In genomic region chr17:45948498-45948880, GRCh38 we compare ENCODE assay signal across 9 cellular contexts. TPM values are rescaled to one million over a fixed set of nuclear protein-coding genes. Genes with fewer than 3 reads are reported as not detected.
DNase-seq lines count a peak whose midpoint lies in the region; ATAC-seq and TF ChIP-seq lines count a peak whose summit lies in the region.
"Had no signal": no experiment of that assay in that cellular context is flagged by ENCODE, and none has a peak within 500 bp of the region (broad histone marks: within the 10 kb centered on the region; RNA-seq: fewer than 3 reads in every experiment).

No MANE protein-coding gene starts in this region.

- DNase-seq in ELR (ENCODE audit: low read depth) (peak; percentile 23), NCI-H226 (peak; percentile 59), esophagus muscularis mucosa (ENCODE audit: extremely low spot score) (no peak), psoas muscle (no peak), anterior cingulate cortex (lab: John Stamatoyannopoulos, UW) (no peak)
- DNase-seq in activated naive CD4-positive, alpha-beta T cell treated with anti-CD3 and anti-CD28 coated beads, Interleukin-2, amount 10 ng/mL, durations not matched to agents 7 days and 5 days: no peak

- H3K27ac Mint-ChIP-seq in activated naive CD4-positive, alpha-beta T cell treated with anti-CD3 and anti-CD28 coated beads, Interleukin-2, amount 10 ng/mL, durations not matched to agents 7 days and 5 days: no peak overlapping the region

- no peak overlapping the region for H3K4me3 Mint-ChIP-seq in activated naive CD4-positive, alpha-beta T cell treated with anti-CD3 and anti-CD28 coated beads, Interleukin-2, amount 10 ng/mL, durations not matched to agents 7 days and 5 days

- H3K36me3 ChIP-seq in esophagus muscularis mucosa: no peaks in the 10 kb centered on the region
- no peaks in the 10 kb centered on the region for H3K36me3 ChIP-seq in psoas muscle (ENCODE audit: insufficient read depth in 1 of 2, low read depth in 1 of 2)

- H3K4me1 ChIP-seq in esophagus muscularis mucosa: peaks cover 9 to 21% (median 14%) of the 10 kb centered on the region in 4 donors
- peaks cover 29% of the 10 kb centered on the region for H3K4me1 ChIP-seq in psoas muscle

- 79% methylated on average over 2 of the region's 2 CpGs for WGBS in esophagus muscularis mucosa
- 44 to 56% (median 48%) methylated on average over 2 of the region's 2 CpGs for WGBS in psoas muscle, 3 donors

- H3K9me3 Mint-ChIP-seq in activated naive CD4-positive, alpha-beta T cell treated with anti-CD3 and anti-CD28 coated beads, Interleukin-2, amount 10 ng/mL, durations not matched to agents 7 days and 5 days: no peaks in the 10 kb centered on the region

- H3K27me3 ChIP-seq in esophagus muscularis mucosa (peaks cover 0 to 30% (median 0%) of the 10 kb centered on the region in 4 donors), psoas muscle (ENCODE audit: insufficient read depth in 3 of 3, low read length in 2 of 3) (no peaks in the 10 kb centered on the region)

- intact Hi-C loops in esophagus muscularis mucosa (cut with DNase I): no loop called here
- intact Hi-C loops in psoas muscle (cut with DNase I): loop anchor here in 1 of 2 donors (10.0 kb wide), 1 partner anchor 54 kb away; the partner anchor contains the start of gene MAPT

- CTCF ChIA-PET in activated naive CD4-positive, alpha-beta T cell treated with anti-CD3 and anti-CD28 coated beads, Interleukin-2, amount 10 ng/mL, durations not matched to agents 7 days and 5 days (lab: Charles Lee): interaction anchor here (0.6 to 2.2 kb wide), 7 partner anchors 11 to 967 kb away, joined by 3 to 8 read pairs (median 3); no protein-coding TSS in a partner anchor

- peaks cover 68% of the 10 kb centered on the region for H3K27me3 Mint-ChIP-seq in activated naive CD4-positive, alpha-beta T cell treated with anti-CD3 and anti-CD28 coated beads, Interleukin-2, amount 10 ng/mL, durations not matched to agents 7 days and 5 days

- ATAC-seq in psoas muscle (peak; percentile 58 to 81 (median 74)), HG03571 (IDR thresholded peaks at IDR 0.05; ENCODE audit: unreplicated experiment) (no peak), HG03378 (IDR thresholded peaks at IDR 0.05; ENCODE audit: unreplicated experiment) (no peak)

- TF ChIP-seq CTCF in esophagus muscularis mucosa (IDR thresholded peaks at IDR 0.05) (no peak), psoas muscle (IDR thresholded peaks at IDR 0.05) (no peak)

- H3K4me3 ChIP-seq in esophagus muscularis mucosa (peak overlapping the region; percentile 31 to 49 (median 33)), psoas muscle (peak overlapping the region; percentile 53)

- H3K27ac ChIP-seq in esophagus muscularis mucosa (replicated peaks in 1 of 4) (peak overlapping the region in 1 of 4 donors; percentile 12), psoas muscle (peak overlapping the region; percentile 78)

- no peaks in the 10 kb centered on the region for H3K36me3 Mint-ChIP-seq in activated naive CD4-positive, alpha-beta T cell treated with anti-CD3 and anti-CD28 coated beads, Interleukin-2, amount 10 ng/mL, durations not matched to agents 7 days and 5 days

- peaks cover 19% of the 10 kb centered on the region for H3K4me1 Mint-ChIP-seq in activated naive CD4-positive, alpha-beta T cell treated with anti-CD3 and anti-CD28 coated beads, Interleukin-2, amount 10 ng/mL, durations not matched to agents 7 days and 5 days

- H3K9me3 ChIP-seq in esophagus muscularis mucosa (no peaks in the 10 kb centered on the region), psoas muscle (no peaks in the 10 kb centered on the region)

- TF ChIP-seq EP300 in esophagus muscularis mucosa (IDR thresholded peaks at IDR 0.05): no peak

- no peak for TF ChIP-seq POLR2A in esophagus muscularis mucosa (IDR thresholded peaks at IDR 0.05; ENCODE audit: low read depth)

RNA-seq across cellular contexts. Expression of gene STH, which starts 50.6 kb away (rescaled TPM):
- total RNA-seq in esophagus muscularis mucosa (not detected), psoas muscle (1 to 10 TPM in 1 of 4 donors, not detected in 3; 2.0 TPM)
- under 1 TPM in 2 of 3 donors, not detected in 1; 0.25 to 0.26 TPM for polyA plus RNA-seq in psoas muscle
- polyA plus RNA-seq: thymus had no signal

RNA-seq across cellular contexts. Expression of gene MAPT, which starts 54.1 kb away (rescaled TPM):
- total RNA-seq in esophagus muscularis mucosa (10 to 100 TPM in 1 of 4 donors, 1 to 10 TPM in 3; 4.2 to 11.1 (median 7.3) TPM), psoas muscle (100 to 1,000 TPM; 104 to 253 (median 170) TPM)
- 10 to 100 TPM; 16.0 to 61.3 (median 43.9) TPM for polyA plus RNA-seq in psoas muscle

Comparison
In these comparisons a context has a peak if more than half of its experiments do, and no peak if none do; other contexts are left out.
1. DNase-seq: peak in ELR (single experiment) and NCI-H226 (single experiment); none in esophagus muscularis mucosa (single experiment), psoas muscle (0 of 2), activated naive CD4-positive, alpha-beta T cell treated with anti-CD3 and anti-CD28 coated beads, Interleukin-2, amount 10 ng/mL, durations not matched to agents 7 days and 5 days (single experiment) and anterior cingulate cortex (0 of 58).
2. ATAC-seq: peak in psoas muscle (4 of 4); none in HG03571 (single experiment) and HG03378 (single experiment).
3. RNA of gene MAPT, which starts 54.1 kb away (total RNA-seq): 104 to 253 TPM in psoas muscle; 4.2 to 11.1 TPM in esophagus muscularis mucosa; every median in the first group is over 4 times any median in the second.